ENCODE assay signal across 8 cellular contexts in the genomic region with DNA sequence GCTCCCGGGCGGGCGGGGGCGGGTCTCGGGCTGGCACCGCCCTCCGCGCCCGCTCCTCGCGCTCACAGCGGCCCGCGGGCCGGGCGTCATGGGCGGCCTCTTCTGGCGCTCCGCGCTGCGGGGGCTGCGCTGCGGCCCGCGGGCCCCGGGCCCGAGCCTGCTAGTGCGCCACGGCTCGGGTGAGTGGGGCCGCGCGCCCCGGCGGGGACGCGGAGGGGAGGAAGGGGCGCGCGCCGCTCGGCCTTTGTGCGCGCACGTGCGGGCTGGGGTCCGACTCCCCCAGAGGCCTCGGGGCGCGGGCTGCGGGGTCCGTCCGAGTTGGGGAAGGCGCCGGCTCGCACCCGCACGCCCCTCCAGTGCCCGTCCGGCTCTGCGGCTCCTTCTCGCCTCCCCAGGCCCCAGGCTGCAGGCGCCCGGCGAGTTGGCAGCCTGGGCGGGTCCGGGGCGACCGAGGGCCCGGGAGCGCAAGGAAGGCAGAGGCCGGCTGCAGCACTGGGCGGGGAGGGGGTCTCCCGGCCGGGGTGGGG. TPM values are rescaled to one million over a fixed set of nuclear protein-coding genes. Genes with fewer than 3 reads are reported as not detected.
DNase-seq lines count a peak whose midpoint lies in the region; ATAC-seq lines count a peak whose summit lies in the region.

A gene (plus strand): TSS at position 65 of the 527 bp plus-strand sequence. CDS start 24 bp downstream, at position 89.

- H3K27ac ChIP-seq in stomach smooth muscle (ENCODE audit: low read length) = peak within 1 kb of the TSS; percentile 78

- H3K4me1 ChIP-seq in stomach smooth muscle (ENCODE audit: control insufficient read depth, insufficient read depth, low read length) = peaks cover 21% of the 10 kb centered on the region

- H3K27me3 Mint-ChIP-seq in activated CD8-positive, alpha-beta memory T cell treated with anti-CD3 and anti-CD28 coated beads, Interleukin-2, amount 10 ng/mL, durations not matched to agents 7 days and 5 days = peaks cover 17% of the 10 kb centered on the region

- no peaks in the 10 kb centered on the region for H3K27me3 ChIP-seq in stomach smooth muscle (ENCODE audit: control insufficient read depth in 1 of 2, insufficient read depth in 2 of 2, low read length in 2 of 2)

- peak within 1 kb of the TSS; percentile 67 to 76 for H3K4me3 ChIP-seq in stomach smooth muscle (ENCODE audit: low read length in 2 of 2)

- peaks cover under 1% of the 10 kb centered on the region for H3K36me3 Mint-ChIP-seq in activated CD8-positive, alpha-beta memory T cell treated with anti-CD3 and anti-CD28 coated beads, Interleukin-2, amount 10 ng/mL, durations not matched to agents 7 days and 5 days

- DNase-seq in activated CD8-positive, alpha-beta memory T cell treated with anti-CD3 and anti-CD28 coated beads, Interleukin-2, amount 10 ng/mL, durations not matched to agents 7 days and 5 days = no peak
- DNase-seq in activated CD8-positive, alpha-beta memory T cell treated with anti-CD3 and anti-CD28 coated beads, Interleukin-2, amount 50 U/mL, for 4 hours = no peak
- DNase-seq in OCI-M1 (lab: John Stamatoyannopoulos, UW) (peak; percentile 67), left lobe of liver (ENCODE audit: low spot score) (peak; percentile 47)
- peak; percentile 18 for DNase-seq in central memory CD4-positive, alpha-beta T cell

- H3K9me3 ChIP-seq in stomach smooth muscle (ENCODE audit: control insufficient read depth in 2 of 2, low read length in 2 of 2) = no peaks in the 10 kb centered on the region

- H3K36me3 ChIP-seq in stomach smooth muscle (ENCODE audit: control insufficient read depth in 2 of 2, insufficient read depth in 2 of 2, low read length in 2 of 2) = peaks cover 3 to 9% of the 10 kb centered on the region in 2 donors

- no peaks in the 10 kb centered on the region for H3K9me3 Mint-ChIP-seq in activated CD8-positive, alpha-beta memory T cell treated with anti-CD3 and anti-CD28 coated beads, Interleukin-2, amount 10 ng/mL, durations not matched to agents 7 days and 5 days (ENCODE audit: low read depth)

- ATAC-seq in activated CD8-positive, alpha-beta memory T cell treated with anti-CD3 and anti-CD28 coated beads, Interleukin-2, amount 10 ng/mL, durations not matched to agents 7 days and 5 days = no peak
- peak; percentile 9 for ATAC-seq in left lobe of liver
- ATAC-seq in HG03108 (IDR thresholded peaks at IDR 0.05; ENCODE audit: unreplicated experiment) = no peak
- ATAC-seq in HG02885 (IDR thresholded peaks at IDR 0.05; ENCODE audit: poor library complexity, unreplicated experiment) = no peak

- H3K9ac ChIP-seq in stomach smooth muscle (ENCODE audit: low read length in 2 of 2) = peak within 1 kb of the TSS; percentile 60 to 69

- H3K4me3 Mint-ChIP-seq in activated CD8-positive, alpha-beta memory T cell treated with anti-CD3 and anti-CD28 coated beads, Interleukin-2, amount 10 ng/mL, durations not matched to agents 7 days and 5 days = peak within 1 kb of the TSS; percentile 71

- H3K27ac Mint-ChIP-seq in activated CD8-positive, alpha-beta memory T cell treated with anti-CD3 and anti-CD28 coated beads, Interleukin-2, amount 10 ng/mL, durations not matched to agents 7 days and 5 days = no peak within 1 kb of the TSS

- peaks cover 21% of the 10 kb centered on the region for H3K4me1 Mint-ChIP-seq in activated CD8-positive, alpha-beta memory T cell treated with anti-CD3 and anti-CD28 coated beads, Interleukin-2, amount 10 ng/mL, durations not matched to agents 7 days and 5 days

- CTCF ChIA-PET in activated CD8-positive, alpha-beta memory T cell treated with anti-CD3 and anti-CD28 coated beads, Interleukin-2, amount 10 ng/mL, durations not matched to agents 7 days and 5 days (lab: Charles Lee) = no interaction called here

RNA-seq across cellular contexts. Expression of the gene that starts here (rescaled TPM):
- 1 to 10 TPM; 6.7 to 7.0 TPM for total RNA-seq in activated CD8-positive, alpha-beta memory T cell treated with anti-CD3 and anti-CD28 coated beads, Interleukin-2, amount 10 ng/mL, durations not matched to agents 7 days and 5 days
- 64.9 TPM for total RNA-seq in left lobe of liver

Comparison
In these comparisons a context has a peak if more than half of its experiments do, and no peak if none do; other contexts are left out.
1. DNase-seq: peak in OCI-M1 (single experiment), central memory CD4-positive, alpha-beta T cell (single experiment) and left lobe of liver (single experiment); none in activated CD8-positive, alpha-beta memory T cell treated with anti-CD3 and anti-CD28 coated beads, Interleukin-2, amount 10 ng/mL, durations not matched to agents 7 days and 5 days (single experiment) and activated CD8-positive, alpha-beta memory T cell treated with anti-CD3 and anti-CD28 coated beads, Interleukin-2, amount 50 U/mL, for 4 hours (single experiment).